11 cellular contexts compared by ENCODE assay signal in genomic region chr2:174026122-174026845, GRCh38.
A peak's percentile ranks its signal among the peaks of the same experiment; 100 is the strongest.
DNase-seq lines count a peak whose midpoint lies in the region; ATAC-seq, FAIRE-seq and TF ChIP-seq lines count a peak whose summit lies in the region.
"Had no signal": no experiment of that assay in that cellular context is flagged by ENCODE, and none has a peak within 500 bp of the region (broad histone marks: within the 10 kb centered on the region; RNA-seq: fewer than 3 reads in every experiment).

No MANE protein-coding gene starts in this region.

- H3K36me3 Mint-ChIP-seq in chondrocyte (ENCODE audit: low read depth), result no peaks in the 10 kb centered on the region
- H3K36me3 Mint-ChIP-seq in naive thymus-derived CD8-positive, alpha-beta T cell, result no peaks in the 10 kb centered on the region
- H3K36me3 Mint-ChIP-seq: activated naive CD4-positive, alpha-beta T cell treated with anti-CD3 and anti-CD28 coated beads, Interleukin-2, amount 10 ng/mL, durations not matched to agents 7 days and 5 days had no signal

- peak overlapping the region; percentile 50 to 89 for H3K4ac ChIP-seq in mesenchymal stem cell (ENCODE audit: low read depth in 1 of 2, low read length in 2 of 2)

- TF ChIP-seq EP300 in suprapubic skin (IDR thresholded peaks at IDR 0.05), result no peak

- H2AK5ac ChIP-seq in mesenchymal stem cell (ENCODE audit: low read length, severe bottlenecking), result peak overlapping the region; percentile 89

- POLR2A ChIA-PET in naive thymus-derived CD8-positive, alpha-beta T cell (lab: Charles Lee), result no interaction called here

- no peak overlapping the region for H2AFZ ChIP-seq in mesenchymal stem cell (ENCODE audit: low read depth, low read length)

- H3K4me2 ChIP-seq in mesenchymal stem cell (ENCODE audit: low read length, poor library complexity, severe bottlenecking), result no peak overlapping the region

- peak overlapping the region; percentile 20 for H3K27ac ChIP-seq in mesenchymal stem cell (ENCODE audit: low read length, poor library complexity, severe bottlenecking)
- peak overlapping the region; percentile 82 for H3K27ac ChIP-seq in suprapubic skin

- H3K27me3 Mint-ChIP-seq in chondrocyte (ENCODE audit: low read depth), result no peaks in the 10 kb centered on the region
- H3K27me3 Mint-ChIP-seq in naive thymus-derived CD8-positive, alpha-beta T cell, result peaks cover 0 to 2% (median 0%) of the 10 kb centered on the region in 5 donors
- H3K27me3 Mint-ChIP-seq: activated naive CD4-positive, alpha-beta T cell treated with anti-CD3 and anti-CD28 coated beads, Interleukin-2, amount 10 ng/mL, durations not matched to agents 7 days and 5 days had no signal

- H3K4me3 Mint-ChIP-seq in chondrocyte (ENCODE audit: unreplicated experiment), result no peak overlapping the region
- H3K4me3 Mint-ChIP-seq in naive thymus-derived CD8-positive, alpha-beta T cell, result no peak overlapping the region
- H3K4me3 Mint-ChIP-seq: activated CD4-positive, alpha-beta T cell treated with anti-CD3 and anti-CD28 coated beads, Interleukin-2, amount 10 ng/mL, durations not matched to agents 7 days and 5 days; activated naive CD4-positive, alpha-beta T cell treated with anti-CD3 and anti-CD28 coated beads, Interleukin-2, amount 10 ng/mL, durations not matched to agents 7 days and 5 days had no signal

- no peak overlapping the region for H3K23ac ChIP-seq in mesenchymal stem cell (ENCODE audit: low read length in 2 of 2)

- H3K4me1 Mint-ChIP-seq in chondrocyte (ENCODE audit: low read depth), result peaks cover 31% of the 10 kb centered on the region
- peaks cover 0 to 2% (median 0%) of the 10 kb centered on the region in 4 donors for H3K4me1 Mint-ChIP-seq in naive thymus-derived CD8-positive, alpha-beta T cell
- H3K4me1 Mint-ChIP-seq: activated CD4-positive, alpha-beta T cell treated with anti-CD3 and anti-CD28 coated beads, Interleukin-2, amount 10 ng/mL, durations not matched to agents 7 days and 5 days; activated naive CD4-positive, alpha-beta T cell treated with anti-CD3 and anti-CD28 coated beads, Interleukin-2, amount 10 ng/mL, durations not matched to agents 7 days and 5 days had no signal

- no peaks in the 10 kb centered on the region for H3K27me3 ChIP-seq in mesenchymal stem cell (ENCODE audit: control insufficient read depth in 1 of 2, insufficient read depth in 1 of 2, low read length in 2 of 2)
- H3K27me3 ChIP-seq in suprapubic skin, result no peaks in the 10 kb centered on the region

- H3K36me3 ChIP-seq in mesenchymal stem cell (ENCODE audit: control insufficient read depth in 1 of 2, insufficient read depth in 2 of 2, low read depth in 1 of 2, low read length in 2 of 2) (no peaks in the 10 kb centered on the region), suprapubic skin (no peaks in the 10 kb centered on the region)

- no peak for TF ChIP-seq POLR2A in suprapubic skin (IDR thresholded peaks at IDR 0.05)

- H3K4me1 ChIP-seq in mesenchymal stem cell (ENCODE audit: control insufficient read depth, insufficient read depth, low read depth, low read length) (peaks cover 27% of the 10 kb centered on the region), suprapubic skin (peaks cover 31% of the 10 kb centered on the region)

- H2BK5ac ChIP-seq in mesenchymal stem cell (ENCODE audit: low read depth, low read length, poor library complexity, severe bottlenecking), result peak overlapping the region; percentile 54

- peak overlapping the region; percentile 70 for H3K27ac Mint-ChIP-seq in chondrocyte (ENCODE audit: unreplicated experiment)
- H3K27ac Mint-ChIP-seq in naive thymus-derived CD8-positive, alpha-beta T cell, result no peak overlapping the region
- H3K27ac Mint-ChIP-seq: activated CD4-positive, alpha-beta T cell treated with anti-CD3 and anti-CD28 coated beads, Interleukin-2, amount 10 ng/mL, durations not matched to agents 7 days and 5 days; activated naive CD4-positive, alpha-beta T cell treated with anti-CD3 and anti-CD28 coated beads, Interleukin-2, amount 10 ng/mL, durations not matched to agents 7 days and 5 days had no signal

- FAIRE-seq in HTR-8/SVneo (lab: Jason Lieb, UNC), result peak; percentile 28
- FAIRE-seq: islet of Langerhans had no signal

- peak overlapping the region; percentile 97 for H2BK15ac ChIP-seq in mesenchymal stem cell (ENCODE audit: low read depth, poor library complexity, severe bottlenecking)

- H3K9me3 ChIP-seq in mesenchymal stem cell (ENCODE audit: control insufficient read depth, low read length), result no peaks in the 10 kb centered on the region
- no peaks in the 10 kb centered on the region for H3K9me3 ChIP-seq in suprapubic skin

- DNase-seq in HTR-8/SVneo (ENCODE audit: insufficient read length, low spot score) (peak; percentile 67), chondrocyte (ENCODE audit: low spot score) (no peak), mesenchymal stem cell (peak; percentile 91), suprapubic skin (ENCODE audit: low spot score in 2 of 2) (no peak), DMS 273 treated with DMSO at 0.1 percent for 48 hours (lab: John Stamatoyannopoulos, UW) (no peak), T-helper 1 cell (no peak)
- no peak for DNase-seq in naive thymus-derived CD8-positive, alpha-beta T cell
- DNase-seq: activated CD4-positive, alpha-beta T cell treated with anti-CD3 and anti-CD28 coated beads, Interleukin-2, amount 10 ng/mL, durations not matched to agents 7 days and 5 days; activated naive CD4-positive, alpha-beta T cell treated with anti-CD3 and anti-CD28 coated beads, Interleukin-2, amount 10 ng/mL, durations not matched to agents 7 days and 5 days had no signal

- peak overlapping the region; percentile 83 for H3K9ac ChIP-seq in mesenchymal stem cell (ENCODE audit: low read length)

- H4K91ac ChIP-seq in mesenchymal stem cell (ENCODE audit: low read length), result peak overlapping the region; percentile 83

- ATAC-seq in GM21381 (IDR thresholded peaks at IDR 0.05; ENCODE audit: unreplicated experiment), result no peak
- ATAC-seq in naive thymus-derived CD8-positive, alpha-beta T cell, result no peak

- WGBS in mesenchymal stem cell, result 67% methylated on average over 23 of the region's 23 CpGs
- WGBS in suprapubic skin, result 92% methylated on average over 13 of the region's 23 CpGs

- peak overlapping the region; percentile 47 to 94 for H3K18ac ChIP-seq in mesenchymal stem cell (ENCODE audit: low read depth in 1 of 2, low read length in 2 of 2)

- H2BK12ac ChIP-seq in mesenchymal stem cell (ENCODE audit: low read length in 2 of 2), result peak overlapping the region; percentile 64 to 76

- H3K9me3 Mint-ChIP-seq in chondrocyte (ENCODE audit: low read depth), result no peaks in the 10 kb centered on the region
- no peaks in the 10 kb centered on the region for H3K9me3 Mint-ChIP-seq in naive thymus-derived CD8-positive, alpha-beta T cell
- H3K9me3 Mint-ChIP-seq: activated CD4-positive, alpha-beta T cell treated with anti-CD3 and anti-CD28 coated beads, Interleukin-2, amount 10 ng/mL, durations not matched to agents 7 days and 5 days; activated naive CD4-positive, alpha-beta T cell treated with anti-CD3 and anti-CD28 coated beads, Interleukin-2, amount 10 ng/mL, durations not matched to agents 7 days and 5 days had no signal

- H3K79me1 ChIP-seq in mesenchymal stem cell (replicated peaks; ENCODE audit: low read length, poor library complexity, severe bottlenecking), result no peaks in the 10 kb centered on the region

- TF ChIP-seq CTCF in chondrocyte (IDR thresholded peaks at IDR 0.05) (no peak), suprapubic skin (IDR thresholded peaks at IDR 0.05) (no peak)

- peak overlapping the region in 1 of 2 experiments; percentile 92 for H3K14ac ChIP-seq in mesenchymal stem cell (ENCODE audit: low read length in 2 of 2)

- H4K8ac ChIP-seq in mesenchymal stem cell (ENCODE audit: low read length), result peak overlapping the region; percentile 82

- H2BK120ac ChIP-seq in mesenchymal stem cell (ENCODE audit: low read depth, low read length), result peak overlapping the region; percentile 96

- H3K4me3 ChIP-seq in mesenchymal stem cell (ENCODE audit: insufficient read depth in 1 of 2, low read depth in 1 of 2, low read length in 2 of 2), result peak overlapping the region in 1 of 2 experiments; percentile 40
- H3K4me3 ChIP-seq in suprapubic skin, result no peak overlapping the region

Comparison
In these comparisons a context has a peak if more than half of its experiments do, and no peak if none do; other contexts are left out.
1. DNase-seq: peak in HTR-8/SVneo (single experiment) and mesenchymal stem cell (single experiment); none in chondrocyte (single experiment), suprapubic skin (0 of 2), DMS 273 treated with DMSO at 0.1 percent for 48 hours (single experiment), naive thymus-derived CD8-positive, alpha-beta T cell (0 of 10) and T-helper 1 cell (0 of 5).